In the genomic region with DNA sequence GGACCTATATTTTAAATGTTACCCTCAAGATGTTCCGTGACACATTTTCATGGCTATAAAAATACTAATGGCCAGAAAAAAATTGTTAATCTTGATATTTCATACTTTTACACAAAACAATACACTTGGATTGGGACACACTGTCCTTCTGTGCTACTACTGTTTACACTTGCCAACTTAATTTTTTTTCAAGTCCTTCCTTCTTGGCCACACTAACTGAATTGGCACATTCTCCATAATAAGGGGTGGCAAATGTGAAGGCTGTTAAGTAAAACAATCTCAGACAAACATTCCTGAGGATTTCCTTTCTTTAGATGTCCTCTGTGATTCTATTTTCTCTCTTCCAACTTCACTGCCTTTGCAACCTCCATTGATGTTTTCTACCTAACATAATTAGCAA, we compare ENCODE assay signal across 25 cellular contexts.
"Had no signal": no experiment of that assay in that cellular context is flagged by ENCODE, and none has a peak within 500 bp of the region (broad histone marks: within the 10 kb centered on the region; RNA-seq: fewer than 3 reads in every experiment).

No MANE protein-coding gene starts in this region.

- H3K27ac ChIP-seq: colonic mucosa, epithelial cell of prostate, esophagus squamous epithelium, foreskin keratinocyte, gastroesophageal sphincter, heart left ventricle, hepatocyte had no signal

- DNase-seq: cerebellar nuclear complex; colonic mucosa; cortex of kidney; effector CD8-positive, alpha-beta T cell; effector memory CD8-positive, alpha-beta T cell; endodermal cell; erythroblast; esophagus squamous epithelium; foreskin keratinocyte; heart left ventricle; hypothalamus; immature natural killer cell; islet precursor cell; kidney; kidney glomerular epithelial cell; left colon; left ventricle myocardium superior; mammary epithelial cell; mesendoderm; midbrain had no signal

- H3K4me3 ChIP-seq: colonic mucosa, esophagus squamous epithelium, gastroesophageal sphincter, heart left ventricle, hepatocyte had no signal

- H3K4me1 ChIP-seq: colonic mucosa, esophagus squamous epithelium, foreskin keratinocyte, gastroesophageal sphincter, heart left ventricle had no signal

- H3K36me3 ChIP-seq: colonic mucosa, esophagus squamous epithelium, gastroesophageal sphincter, heart left ventricle had no signal

- H3K9me3 ChIP-seq: colonic mucosa, esophagus squamous epithelium had no signal

- ATAC-seq: effector memory CD8-positive, alpha-beta T cell; esophagus mucosa; foreskin keratinocyte; gastroesophageal sphincter; heart left ventricle; left colon; left lobe of liver; left ventricle myocardium superior had no signal

- H3K27me3 ChIP-seq: colonic mucosa, esophagus squamous epithelium, foreskin keratinocyte, gastroesophageal sphincter, heart left ventricle, hepatocyte had no signal
